1 cellular context compared by ENCODE assay signal in genomic region chr17:81591971-81592370, GRCh38.
TF ChIP-seq lines count a peak whose summit lies in the region.

No MANE protein-coding gene starts in this region.

TF ChIP-seq in GM12878, 131 proteins besides CTCF, POLR2A, EP300 and RAD21:
- TF ChIP-seq TCF12 (IDR thresholded peaks at IDR 0.05; ENCODE audit: low read depth, low read length): no peak
- TF ChIP-seq POLR2AphosphoS2 (IDR thresholded peaks at IDR 0.05; ENCODE audit: low read depth, low read length): no peak
- TF ChIP-seq KDM1A (IDR thresholded peaks at IDR 0.05; ENCODE audit: borderline replicate concordance): no peak
- no peak for TF ChIP-seq EGR1 (IDR thresholded peaks at IDR 0.05; ENCODE audit: borderline replicate concordance in 1 of 2, low read depth in 2 of 2, low read length in 2 of 2)
- no peak for TF ChIP-seq CREB1 (IDR thresholded peaks at IDR 0.05; ENCODE audit: low read depth)
- TF ChIP-seq BCL3 (IDR thresholded peaks at IDR 0.05; ENCODE audit: borderline replicate concordance, insufficient read depth, low read depth, low read length, poor library complexity, severe bottlenecking): no peak
- no peak for TF ChIP-seq HDAC2 (IDR thresholded peaks at IDR 0.05)
- no peak for TF ChIP-seq REST (IDR thresholded peaks at IDR 0.05; ENCODE audit: low read depth, low read length)
- TF ChIP-seq RFX5 (IDR thresholded peaks at IDR 0.05; ENCODE audit: low read depth, low read length): no peak
- TF ChIP-seq SUPT20H (IDR thresholded peaks at IDR 0.05; ENCODE audit: borderline replicate concordance, control insufficient read depth, low read depth, low read length): no peak
- no peak for TF ChIP-seq ZNF24 (IDR thresholded peaks at IDR 0.05)
- TF ChIP-seq EED (IDR thresholded peaks at IDR 0.05; ENCODE audit: low read depth): no peak
- no peak for TF ChIP-seq JUND (IDR thresholded peaks at IDR 0.05; ENCODE audit: low read depth, low read length)
- no peak for TF ChIP-seq SREBF1 (IDR thresholded peaks at IDR 0.05; ENCODE audit: low read length)
- TF ChIP-seq TCF3 (IDR thresholded peaks at IDR 0.05; ENCODE audit: borderline replicate concordance, insufficient read depth, low read depth, low read length): no peak
- no peak for TF ChIP-seq CHD1 (IDR thresholded peaks at IDR 0.05; ENCODE audit: low read depth, low read length)
- no peak for TF ChIP-seq MEF2A (IDR thresholded peaks at IDR 0.05; ENCODE audit: insufficient read depth, low read depth, low read length)
- TF ChIP-seq DPF2 (IDR thresholded peaks at IDR 0.05): no peak
- TF ChIP-seq E4F1 (IDR thresholded peaks at IDR 0.05; ENCODE audit: borderline replicate concordance, partially characterized antibody): no peak
- no peak for TF ChIP-seq NFYA (IDR thresholded peaks at IDR 0.05; ENCODE audit: borderline replicate concordance, low read depth, low read length)
TF ChIP-seq in GM12878: peak in this region for 0.
